ENCODE assay signal across 36 cellular contexts in the genomic region with DNA sequence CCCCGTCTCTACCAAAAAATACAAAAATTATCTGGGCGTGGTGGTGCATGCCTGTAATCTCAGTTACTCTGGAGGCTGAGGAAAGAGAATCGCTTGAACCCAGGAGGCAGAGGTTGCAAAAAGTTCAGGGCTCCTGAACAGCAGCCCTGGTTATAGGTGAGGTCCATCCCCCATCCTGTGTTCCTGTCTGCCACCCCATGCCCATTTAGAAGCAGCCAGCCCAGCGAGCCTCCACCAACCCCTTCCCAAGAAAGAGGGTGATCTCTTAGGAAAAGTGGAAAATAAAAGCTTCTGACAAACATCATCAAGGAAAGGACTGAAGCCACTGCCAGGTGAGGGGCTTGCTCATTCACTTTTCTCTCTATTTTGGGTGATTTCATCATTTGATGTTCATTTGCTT. TPM values are rescaled to one million over a fixed set of nuclear protein-coding genes. Genes with fewer than 3 reads are reported as not detected.
"Had no signal": no experiment of that assay in that cellular context is flagged by ENCODE, and none has a peak within 500 bp of the region (broad histone marks: within the 10 kb centered on the region; RNA-seq: fewer than 3 reads in every experiment).

No MANE protein-coding gene starts in this region.

- H3K4me3 ChIP-seq: adrenal gland, ascending aorta, body of pancreas, breast epithelium, cardiac muscle cell had no signal

- DNase-seq: activated effector memory CD4-positive, alpha-beta T cell treated with anti-CD3 and anti-CD28 coated beads, Interleukin-2, amount 50 U/mL, for 16 hours; activated effector memory CD4-positive, alpha-beta T cell treated with Interleukin-2 at 50 U/mL for 16 hours; activated gamma-delta T cell; activated gamma-delta T cell treated with Interleukin-2 at 50 U/mL for 16 hours; activated naive CD4-positive, alpha-beta T cell; activated naive CD4-positive, alpha-beta T cell treated with anti-CD3 and anti-CD28 coated beads for 36 hours; activated naive CD4-positive, alpha-beta T cell treated with anti-CD3 and anti-CD28 coated beads, Interleukin-2, amount 10 ng/mL, durations not matched to agents 7 days and 5 days; activated naive CD4-positive, alpha-beta T cell treated with anti-CD3 and anti-CD28 coated beads, Interleukin-2, amount 50 U/mL, for 16 hours; activated naive CD4-positive, alpha-beta T cell treated with Interleukin-2 at 50 U/mL for 16 hours; activated naive CD8-positive, alpha-beta T cell treated with anti-CD3 and anti-CD28 coated beads for 36 hours; activated naive CD8-positive, alpha-beta T cell treated with anti-CD3 and anti-CD28 coated beads, Interleukin-2, amount 10 ng/mL, durations not matched to agents 7 days and 5 days; activated naive CD8-positive, alpha-beta T cell treated with anti-CD3 and anti-CD28 coated beads, Interleukin-2, amount 50 U/mL, for 24 hours; activated T-cell treated with anti-CD3 and anti-CD28 coated beads, Interleukin-2, amount 50 U/mL, for 1 hour; activated T-cell treated with anti-CD3 and anti-CD28 coated beads, Interleukin-2, amount 50 U/mL, for 24 hours; activated T-cell treated with anti-CD3 and anti-CD28 coated beads, Interleukin-2, amount 50 U/mL, for 4 hours; activated T-cell treated with anti-CD3 and anti-CD28 coated beads, Interleukin-2, amount 50 U/mL, for 48 hours; activated T-cell treated with anti-CD3 and anti-CD28 coated beads, Interleukin-2, amount 50 U/mL, for 72 hours; adrenal gland; amniotic stem cell; amygdala; anterior cingulate cortex; aorta; body of pancreas; brain microvascular endothelial cell; caudate nucleus; central memory CD4-positive, alpha-beta T cell; cerebellar nuclear complex had no signal

- ATAC-seq: activated naive CD4-positive, alpha-beta T cell treated with anti-CD3 and anti-CD28 coated beads, Interleukin-2, amount 50 U/mL, for 72 hours; activated naive CD8-positive, alpha-beta T cell treated with anti-CD3 and anti-CD28 coated beads, Interleukin-2, amount 50 U/mL, for 24 hours; activated T-cell treated with anti-CD3 and anti-CD28 coated beads, Interleukin-2, amount 50 U/mL, for 4 hours; activated T-cell treated with anti-CD3 and anti-CD28 coated beads, Interleukin-2, amount 50 U/mL, for 72 hours; activated T-helper 17 cell treated with anti-CD3 and anti-CD28 coated beads, Interleukin-2, amount 50 U/mL, for 72 hours; body of pancreas had no signal

- H3K36me3 ChIP-seq: adrenal gland, ascending aorta, brain microvascular endothelial cell, breast epithelium, cardiac muscle cell had no signal

- H3K27ac ChIP-seq: adrenal gland, ascending aorta, body of pancreas, brain microvascular endothelial cell, breast epithelium, cardiac muscle cell had no signal

- H3K9me3 ChIP-seq: adrenal gland, ascending aorta, body of pancreas, breast epithelium had no signal

- H3K4me1 ChIP-seq: adrenal gland, ascending aorta, body of pancreas, breast epithelium had no signal

- H3K27me3 ChIP-seq: ascending aorta, body of pancreas, brain microvascular endothelial cell had no signal

RNA-seq across cellular contexts. Expression of a gene that starts 55.8 kb away (rescaled TPM):
- total RNA-seq: activated naive CD4-positive, alpha-beta T cell treated with anti-CD3 and anti-CD28 coated beads, Interleukin-2, amount 50 U/mL, for 72 hours; activated T-cell treated with anti-CD3 and anti-CD28 coated beads, Interleukin-2, amount 50 U/mL, for 72 hours; activated T-helper 1 cell treated with anti-CD3 and anti-CD28 coated beads, Interleukin-12 subunit alpha, Interleukin-12 subunit beta, Interleukin-2, Interleukin-4 antibody, amounts not matched to agents 30 ng/mL and 10 ng/mL and 1 ng/mL, durations not matched to agents 14 hours and 24 hours and 36 hours; astrocyte; bronchial epithelial cell; cardiac septum had no signal
- polyA plus RNA-seq: aorta, cardiac muscle cell had no signal
